In the genomic region with DNA sequence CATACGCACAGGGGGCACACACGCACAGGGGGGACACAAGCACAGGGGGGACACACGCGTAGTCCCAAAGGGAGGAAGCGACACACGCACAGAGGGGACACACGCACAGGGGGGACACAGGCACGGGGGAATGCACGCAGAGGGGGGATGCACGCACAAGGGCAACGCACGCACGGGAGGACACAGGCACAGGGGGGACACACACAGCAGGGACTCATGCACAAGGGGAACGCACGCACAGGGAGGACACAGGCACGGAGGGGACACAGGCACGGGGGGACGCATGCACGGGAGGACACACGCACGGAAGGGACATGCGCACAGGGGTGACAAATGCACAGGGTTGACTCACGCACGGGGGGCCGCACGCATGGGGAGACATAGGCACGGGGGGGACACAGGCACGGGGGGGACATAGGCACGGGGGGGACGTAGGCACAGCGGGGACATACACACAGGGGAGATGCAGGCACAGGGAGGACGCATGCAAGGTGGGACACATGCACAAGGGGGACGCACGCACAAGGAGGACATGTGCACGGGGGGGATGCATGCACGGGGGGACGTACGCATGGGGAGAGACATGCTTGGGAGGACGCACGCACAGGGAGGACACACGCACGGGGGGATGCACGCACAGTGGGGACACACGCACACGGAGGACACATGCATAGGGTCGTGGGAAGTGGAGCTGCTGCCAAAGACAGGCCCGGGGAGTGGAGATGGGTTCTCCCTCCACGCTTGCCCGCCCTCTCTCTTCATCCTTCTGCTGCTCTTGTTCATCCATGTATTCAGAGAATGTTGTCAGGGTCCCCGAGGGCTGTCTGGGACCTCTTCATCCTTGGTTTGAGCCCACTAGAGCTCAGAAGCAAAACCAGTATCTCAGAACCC, we compare ENCODE assay signal across 34 cellular contexts. TPM values are rescaled to one million over a fixed set of nuclear protein-coding genes. Genes with fewer than 3 reads are reported as not detected.
"Had no signal": no experiment of that assay in that cellular context is flagged by ENCODE, and none has a peak within 500 bp of the region (broad histone marks: within the 10 kb centered on the region; RNA-seq: fewer than 3 reads in every experiment).

No MANE protein-coding gene starts in this region.

- H3K36me3 ChIP-seq: brain microvascular endothelial cell, SJCRH30 had no signal

- H3K4me1 Mint-ChIP-seq: activated CD4-positive, alpha-beta T cell treated with anti-CD3 and anti-CD28 coated beads, Interleukin-2, amount 10 ng/mL, durations not matched to agents 24 days and 14 days; activated naive CD8-positive, alpha-beta T cell treated with anti-CD3 and anti-CD28 coated beads for 36 hours; activated T-helper 17 cell treated with anti-CD3 and anti-CD28 coated beads, Interleukin-2, amount 50 U/mL, for 72 hours had no signal

- ATAC-seq: activated CD8-positive, alpha-beta T cell treated with anti-CD3 and anti-CD28 coated beads for 36 hours; activated T-helper 17 cell treated with anti-CD3 and anti-CD28 coated beads, Interleukin-2, amount 50 U/mL, for 72 hours had no signal

- H3K27ac ChIP-seq: brain microvascular endothelial cell, PC-9, RWPE1, SJCRH30, SK-N-MC had no signal

- H3K27me3 Mint-ChIP-seq: activated CD4-positive, alpha-beta T cell treated with anti-CD3 and anti-CD28 coated beads, Interleukin-2, amount 10 ng/mL, durations not matched to agents 24 days and 14 days; activated CD8-positive, alpha-beta T cell treated with anti-CD3 and anti-CD28 coated beads for 36 hours; activated T-helper 17 cell treated with anti-CD3 and anti-CD28 coated beads, Interleukin-2, amount 50 U/mL, for 72 hours had no signal

- H3K27me3 ChIP-seq: SJCRH30 had no signal

- H3K36me3 Mint-ChIP-seq: activated naive CD8-positive, alpha-beta T cell treated with anti-CD3 and anti-CD28 coated beads for 36 hours had no signal

- H3K4me3 Mint-ChIP-seq: activated CD4-positive, alpha-beta T cell treated with anti-CD3 and anti-CD28 coated beads, Interleukin-2, amount 10 ng/mL, durations not matched to agents 24 days and 14 days; activated CD8-positive, alpha-beta T cell treated with anti-CD3 and anti-CD28 coated beads for 36 hours; activated naive CD8-positive, alpha-beta T cell treated with anti-CD3 and anti-CD28 coated beads for 36 hours; activated T-cell treated with anti-CD3 and anti-CD28 coated beads, Interleukin-2, amount 50 U/mL, for 72 hours; activated T-helper 17 cell treated with anti-CD3 and anti-CD28 coated beads, Interleukin-2, amount 50 U/mL, for 72 hours had no signal

- H3K27ac Mint-ChIP-seq: activated CD4-positive, alpha-beta T cell treated with anti-CD3 and anti-CD28 coated beads, Interleukin-2, amount 10 ng/mL, durations not matched to agents 24 days and 14 days; activated CD8-positive, alpha-beta T cell treated with anti-CD3 and anti-CD28 coated beads for 36 hours; activated naive CD8-positive, alpha-beta T cell treated with anti-CD3 and anti-CD28 coated beads for 36 hours; activated T-cell treated with anti-CD3 and anti-CD28 coated beads, Interleukin-2, amount 50 U/mL, for 72 hours; activated T-helper 17 cell treated with anti-CD3 and anti-CD28 coated beads, Interleukin-2, amount 50 U/mL, for 72 hours had no signal

- H3K4me2 ChIP-seq: PC-9 had no signal

- H2AFZ ChIP-seq: PC-9 had no signal

- H3K4me3 ChIP-seq: PC-9, SJCRH30, SK-N-MC had no signal

- H3K9me3 Mint-ChIP-seq: activated CD4-positive, alpha-beta T cell treated with anti-CD3 and anti-CD28 coated beads, Interleukin-2, amount 10 ng/mL, durations not matched to agents 24 days and 14 days; activated CD8-positive, alpha-beta T cell treated with anti-CD3 and anti-CD28 coated beads for 36 hours; activated naive CD8-positive, alpha-beta T cell treated with anti-CD3 and anti-CD28 coated beads for 36 hours; activated T-cell treated with anti-CD3 and anti-CD28 coated beads, Interleukin-2, amount 50 U/mL, for 72 hours; activated T-helper 17 cell treated with anti-CD3 and anti-CD28 coated beads, Interleukin-2, amount 50 U/mL, for 72 hours had no signal

- DNase-seq: activated CD4-positive, alpha-beta T cell treated with anti-CD3 and anti-CD28 coated beads, Interleukin-2, amount 10 ng/mL, durations not matched to agents 24 days and 14 days; activated CD4-positive, alpha-beta T cell treated with anti-CD3 and anti-CD28 coated beads, Interleukin-2, amount 50 U/mL, for 4 hours; activated CD8-positive, alpha-beta T cell treated with anti-CD3 and anti-CD28 coated beads for 36 hours; activated effector memory CD4-positive, alpha-beta T cell treated with anti-CD3 and anti-CD28 coated beads, Interleukin-2, amount 50 U/mL, for 16 hours; activated naive CD4-positive, alpha-beta T cell; activated naive CD4-positive, alpha-beta T cell treated with anti-CD3 and anti-CD28 coated beads, Interleukin-2, amount 50 U/mL, for 16 hours; activated naive CD8-positive, alpha-beta T cell treated with anti-CD3 and anti-CD28 coated beads for 36 hours; activated T-cell treated with anti-CD3 and anti-CD28 coated beads, Interleukin-2, amount 50 U/mL, for 1 hour; activated T-cell treated with anti-CD3 and anti-CD28 coated beads, Interleukin-2, amount 50 U/mL, for 72 hours; amniotic stem cell; aorta; brain microvascular endothelial cell; KBM-7; MM.1S; MV-4-11; NCI-H1092; NCI-H1436 treated with DMSO at 0.1 percent for 48 hours; NCI-H187; NCI-H2029 treated with DMSO at 0.1 percent for 48 hours; NCI-H2107; NCI-H2171; NCI-H510A; NCI-H526; NCI-H748 treated with DMSO at 0.1 percent for 48 hours; NK-92 treated with Interleukin-12 subunit alpha and Interleukin-12 subunit beta, amount 100 ng/mL, for 24 hours; PC-9; SHP77; SJCRH30; T1000 had no signal

RNA-seq across cellular contexts. Expression of a gene that starts 41.2 kb away (rescaled TPM):
- total RNA-seq: activated naive CD8-positive, alpha-beta T cell treated with anti-CD3 and anti-CD28 coated beads for 36 hours; activated T-helper 17 cell treated with anti-CD3 and anti-CD28 coated beads, Interleukin-2, amount 50 U/mL, for 72 hours; LHCN-M2; PC-9; T-helper 2 cell treated with Interferon-gamma antibody and Interleukin-4, amounts not matched to agents 100 ng/mL and 5 ng/mL, for 36 hours had no signal
